In genomic region chr7:110922906-110923305, GRCh38 we compare ENCODE assay signal across 14 cellular contexts.
A peak's percentile ranks its signal among the peaks of the same experiment; 100 is the strongest.
DNase-seq lines count a peak whose midpoint lies in the region; ATAC-seq and TF ChIP-seq lines count a peak whose summit lies in the region.
"Had no signal": no experiment of that assay in that cellular context is flagged by ENCODE, and none has a peak within 500 bp of the region (broad histone marks: within the 10 kb centered on the region; RNA-seq: fewer than 3 reads in every experiment).

No MANE protein-coding gene starts in this region.

- no peak for TF ChIP-seq POLR2A in IMR-90 (IDR thresholded peaks at IDR 0.05; ENCODE audit: low read depth, low read length)

- no peak overlapping the region for H3K27ac ChIP-seq in IMR-90 (ENCODE audit: insufficient read depth, low read length)

- peak overlapping the region; percentile 66 for H2BK5ac ChIP-seq in IMR-90 (ENCODE audit: low read depth, low read length, poor library complexity, severe bottlenecking)

- peak; percentile 86 for ATAC-seq in IMR-90 (ENCODE audit: low read depth)
- ATAC-seq in HG02759 (IDR thresholded peaks at IDR 0.05; ENCODE audit: unreplicated experiment) = no peak
- no peak for ATAC-seq in HG03457 (IDR thresholded peaks at IDR 0.05; ENCODE audit: unreplicated experiment)
- ATAC-seq: stimulated activated memory B cell treated with anti-CD40 and anti-IgM and Interleukin-4, amounts not matched to agents 10 μg/mL and 1 μg/mL and 100 μg/mL, for 72 hours had no signal

- H3K36me3 ChIP-seq in IMR-90 (ENCODE audit: control insufficient read depth, insufficient read depth, low read length) (no peaks in the 10 kb centered on the region), kidney epithelial cell (ENCODE audit: control insufficient read depth, insufficient read depth, low read length) (no peaks in the 10 kb centered on the region)
- H3K36me3 ChIP-seq: HAP-1 had no signal

- no peak overlapping the region for H2AK9ac ChIP-seq in IMR-90 (replicated peaks; ENCODE audit: low read depth, low read length, poor library complexity)

- H3K79me1 ChIP-seq in IMR-90 (ENCODE audit: low read depth in 1 of 2, low read length in 2 of 2) = no peaks in the 10 kb centered on the region

- TF ChIP-seq RAD21 in IMR-90 (IDR thresholded peaks at IDR 0.05; ENCODE audit: low read length) = no peak

- H3K4me3 ChIP-seq in IMR-90 (ENCODE audit: insufficient read depth, low read depth, low read length) (no peak overlapping the region), cardiac fibroblast (replicated peaks in 1 of 2; ENCODE audit: low read depth in 2 of 2, low read length in 2 of 2) (no peak overlapping the region), kidney epithelial cell (ENCODE audit: low read depth, low read length) (no peak overlapping the region)
- H3K4me3 ChIP-seq: HAP-1 had no signal

- peak overlapping the region; percentile 36; the same call in 1 of the 2 replicates for H2BK20ac ChIP-seq in IMR-90 (ENCODE audit: low read depth, low read length)

- in situ Hi-C loops in IMR-90 (cut with MboI; ENCODE audit: low sequenced_read_pairs) = no loop called here
- in situ Hi-C loops in ACHN (cut with HindIII; ENCODE audit: low pct_ligation_motif_present, low pct_unique_long_range_greater_than_20kb, low sequenced_read_pairs) = no loop called here

- no peak overlapping the region for H4K8ac ChIP-seq in IMR-90 (ENCODE audit: low read depth in 2 of 2, low read length in 2 of 2)

- peak overlapping the region; percentile 29 for H2BK120ac ChIP-seq in IMR-90 (ENCODE audit: low read depth, low read length)

- H3K9me1 ChIP-seq in IMR-90 (ENCODE audit: insufficient read depth, low read length) = no peaks in the 10 kb centered on the region

- BruUV-seq in IMR-90 (replicated peaks; lab: Mats Ljungman, UMichigan) = no TSS peak

- no peaks in the 10 kb centered on the region for H3K9me3 ChIP-seq in IMR-90 (ENCODE audit: control insufficient read depth, insufficient read depth, low read length)
- H3K9me3 ChIP-seq: HAP-1 had no signal

- H3K4me2 ChIP-seq in IMR-90 (ENCODE audit: low read depth, low read length) = peak overlapping the region; percentile 71; the same call in 1 of the 2 replicates

- H4K20me1 ChIP-seq in IMR-90 (ENCODE audit: insufficient read depth, low read length) = no peaks in the 10 kb centered on the region

- no peak overlapping the region for H3K14ac ChIP-seq in IMR-90 (replicated peaks; ENCODE audit: low read depth, low read length)

- peaks cover 2% of the 10 kb centered on the region; the same call in 1 of the 2 replicates for H3K4me1 ChIP-seq in IMR-90 (ENCODE audit: control insufficient read depth, insufficient read depth, low read length)
- H3K4me1 ChIP-seq: HAP-1 had no signal

- POLR2A ChIA-PET in IMR-90 (lab: Charles Lee; ENCODE audit: unreplicated experiment) = no interaction called here

- TF ChIP-seq CTCF in IMR-90 (conservative IDR thresholded peaks at IDR 0.05; ENCODE audit: low read depth, low read length) = no peak
- TF ChIP-seq CTCF in cardiac fibroblast (IDR thresholded peaks at IDR 0.05; ENCODE audit: low read depth, low read length) = no peak
- no peak for TF ChIP-seq CTCF in kidney epithelial cell (IDR thresholded peaks at IDR 0.05; ENCODE audit: insufficient read depth, low read length, poor library complexity, severe bottlenecking)

- no peak overlapping the region for H3K9ac ChIP-seq in IMR-90 (ENCODE audit: low read depth, low read length)

- H3K4ac ChIP-seq in IMR-90 (ENCODE audit: low read depth, low read length) = peak overlapping the region; percentile 5; the same call in 1 of the 2 replicates

- CTCF ChIA-PET in IMR-90 (lab: Yijun Ruan, JAX) = interaction anchor here (0.6 kb wide), 1 partner anchor 78 kb away, joined by 4 read pairs; no protein-coding TSS in a partner anchor

- H4K5ac ChIP-seq in IMR-90 (ENCODE audit: low read depth, low read length) = peak overlapping the region; percentile 45; the same call in 1 of the 2 replicates

- H3K27me3 ChIP-seq in IMR-90 (ENCODE audit: control insufficient read depth, insufficient read depth, low read length) = no peaks in the 10 kb centered on the region
- no peaks in the 10 kb centered on the region for H3K27me3 ChIP-seq in kidney epithelial cell (ENCODE audit: control insufficient read depth, insufficient read depth, low read length)

- H3K18ac ChIP-seq in IMR-90 (ENCODE audit: low read depth, low read length) = peak overlapping the region; percentile 31; the same call in 1 of the 2 replicates

- DNase-seq in AG08395 (ENCODE audit: low spot score) = peak; percentile 3
- peak; percentile 83 for DNase-seq in IMR-90
- DNase-seq in cardiac fibroblast (ENCODE audit: low read depth in 2 of 2) = peak; percentile 63 to 88
- peak; percentile 29 for DNase-seq in kidney epithelial cell (ENCODE audit: low read depth)
- no peak for DNase-seq in NK-92 treated with Interleukin-12 subunit alpha and Interleukin-12 subunit beta, amount 100 ng/mL, for 24 hours (lab: John Stamatoyannopoulos, UW)
- DNase-seq in ACHN = no peak
- DNase-seq: Kasumi-1; NCI-H2171 treated with DMSO at 0.1 percent for 48 hours; nucleus accumbens; stimulated activated CD4-positive, alpha-beta T cell treated with anti-CD3 and anti-CD28 coated beads, Interleukin-2, amount 100 ng/mL, for 24 hours had no signal

- no peak overlapping the region for H3K56ac ChIP-seq in IMR-90 (ENCODE audit: extremely low read depth, insufficient read depth, low read length)

- H2AFZ ChIP-seq in IMR-90 (replicated peaks; ENCODE audit: low read length, poor library complexity) = no peak overlapping the region

- intact Hi-C loops in IMR-90 (cut with micrococcal nuclease) = no loop called here

- H2BK15ac ChIP-seq in IMR-90 (ENCODE audit: low read depth, low read length) = 0 out of 3 replicates have a peak overlapping the region, but pooled peaks have one; percentile 15

- H3K23ac ChIP-seq in IMR-90 (ENCODE audit: low read depth, low read length) = no peak overlapping the region

- WGBS in IMR-90 (ENCODE audit: extremely low coverage in 2 of 2, insufficient read length in 1 of 2), 2 experiments = no CpG with 5 or more reads among the region's 3 CpGs

- dilution Hi-C loops in IMR-90 (cut with HindIII; ENCODE audit: low sequenced_read_pairs, unreplicated experiment) = no loop called here

- peak overlapping the region; percentile 25; the same call in 1 of the 2 replicates for H4K91ac ChIP-seq in IMR-90 (ENCODE audit: insufficient read depth, low read depth, low read length)

- H2AK5ac ChIP-seq in IMR-90 (ENCODE audit: low read depth, low read length) = no peak overlapping the region

TF ChIP-seq in IMR-90, 13 proteins besides CTCF, POLR2A, EP300 and RAD21:
- TF ChIP-seq ELK1 (IDR thresholded peaks at IDR 0.05; ENCODE audit: borderline replicate concordance, low read depth, low read length) (no peak), FOS (IDR thresholded peaks at IDR 0.05; ENCODE audit: low read depth, low read length) (peak; percentile 88), CEBPB (IDR thresholded peaks at IDR 0.05; ENCODE audit: low read depth, low read length) (peak; percentile 40; the same call in 1 of the 2 replicates)

Comparison
In these comparisons a context has a peak if more than half of its experiments do, and no peak if none do; other contexts are left out.
1. DNase-seq: peak in AG08395 (single experiment), IMR-90 (single experiment), cardiac fibroblast (2 of 2) and kidney epithelial cell (single experiment); none in NK-92 treated with Interleukin-12 subunit alpha and Interleukin-12 subunit beta, amount 100 ng/mL, for 24 hours (single experiment) and ACHN (single experiment).